In genomic region chr10:95278061-95278988, GRCh38 we compare ENCODE assay signal across 12 cellular contexts. TPM values are rescaled to one million over a fixed set of nuclear protein-coding genes. Genes with fewer than 3 reads are reported as not detected.
DNase-seq lines count a peak whose midpoint lies in the region; ATAC-seq and TF ChIP-seq lines count a peak whose summit lies in the region.
"Had no signal": no experiment of that assay in that cellular context is flagged by ENCODE, and none has a peak within 500 bp of the region (broad histone marks: within the 10 kb centered on the region; RNA-seq: fewer than 3 reads in every experiment).

No MANE protein-coding gene starts in this region.

- H3K27me3 Mint-ChIP-seq in memory B cell = no peaks in the 10 kb centered on the region
- H3K27me3 Mint-ChIP-seq: activated CD4-positive, alpha-beta memory T cell treated with anti-CD3 and anti-CD28 coated beads for 36 hours had no signal

- no peaks in the 10 kb centered on the region for H3K27me3 ChIP-seq in Loucy (ENCODE audit: insufficient read depth, low read length, poor library complexity, severe bottlenecking)
- H3K27me3 ChIP-seq in duodenal mucosa (ENCODE audit: control insufficient read depth in 1 of 2, insufficient read depth in 2 of 2, low read length in 2 of 2) = no peaks in the 10 kb centered on the region
- H3K27me3 ChIP-seq in thymus (ENCODE audit: control insufficient read depth, insufficient read depth) = no peaks in the 10 kb centered on the region

- WGBS in thymus = 91% methylated on average over 6 of the region's 6 CpGs

- peaks cover 13% of the 10 kb centered on the region for H3K36me3 Mint-ChIP-seq in memory B cell
- H3K36me3 Mint-ChIP-seq: activated CD4-positive, alpha-beta memory T cell treated with anti-CD3 and anti-CD28 coated beads for 36 hours had no signal

- H3K79me2 ChIP-seq in Loucy (ENCODE audit: insufficient read depth, low read length) = no peaks in the 10 kb centered on the region

- peaks cover 56% of the 10 kb centered on the region for H3K4me1 Mint-ChIP-seq in memory B cell

- H3K27ac ChIP-seq in duodenal mucosa (ENCODE audit: low read depth, low read length) (peak overlapping the region; percentile 34), thymus (ENCODE audit: low read depth) (peak overlapping the region; percentile 50)

- no peaks in the 10 kb centered on the region for H3K9me2 ChIP-seq in Loucy (replicated peaks; ENCODE audit: low read depth, low read length)

- 0 out of 2 replicates have a peak overlapping the region, but pooled peaks have one; percentile 6 for H2AFZ ChIP-seq in Loucy (ENCODE audit: low read length)

- H3K4me1 ChIP-seq in Loucy (ENCODE audit: insufficient read depth, low read length, poor library complexity, severe bottlenecking) (peaks cover 63% of the 10 kb centered on the region), duodenal mucosa (ENCODE audit: control insufficient read depth in 1 of 2, insufficient read depth in 2 of 2, low read length in 2 of 2) (peaks cover 49 to 54% of the 10 kb centered on the region in 2 donors), thymus (ENCODE audit: control insufficient read depth, insufficient read depth, low read length) (no peaks in the 10 kb centered on the region)

- no peaks in the 10 kb centered on the region for H4K20me1 ChIP-seq in Loucy (ENCODE audit: insufficient read depth, low read length, poor library complexity, severe bottlenecking)

- ATAC-seq in memory B cell (ENCODE audit: low read depth) = no peak

- H3K4me3 Mint-ChIP-seq in memory B cell = peak overlapping the region; percentile 53
- H3K4me3 Mint-ChIP-seq: activated CD4-positive, alpha-beta memory T cell treated with anti-CD3 and anti-CD28 coated beads for 36 hours had no signal

- H3K9me3 ChIP-seq in Loucy (ENCODE audit: insufficient read depth, low read depth, low read length) (no peaks in the 10 kb centered on the region), duodenal mucosa (ENCODE audit: control insufficient read depth in 1 of 2, low read length in 2 of 2) (no peaks in the 10 kb centered on the region), thymus (ENCODE audit: control insufficient read depth) (no peaks in the 10 kb centered on the region)

- DNase-seq in memory B cell (ENCODE audit: low spot score in 2 of 2) = no peak
- no peak for DNase-seq in NCI-H146 (lab: John Stamatoyannopoulos, UW)
- no peak for DNase-seq in stimulated activated CD4-positive, alpha-beta T cell treated with anti-CD3 and anti-CD28 coated beads, Interleukin-15, amount 100 ng/mL, for 24 hours
- DNase-seq in NCI-H524 (lab: John Stamatoyannopoulos, UW) = no peak
- DNase-seq in stimulated activated CD4-positive, alpha-beta T cell treated with anti-CD3 and anti-CD28 coated beads, Interleukin-12 subunit alpha, Interleukin-12 subunit beta, amount 100 ng/mL, for 4 hours = no peak
- DNase-seq: activated CD4-positive, alpha-beta memory T cell treated with anti-CD3 and anti-CD28 coated beads for 36 hours; DND-41; NCI-H2081; SHP77 had no signal

- no peak for TF ChIP-seq CTCF in Loucy (conservative IDR thresholded peaks at IDR 0.05; ENCODE audit: low read length)

- no peak overlapping the region for H3K4me3 ChIP-seq in Loucy (ENCODE audit: low read length, poor library complexity, severe bottlenecking)
- H3K4me3 ChIP-seq in duodenal mucosa (ENCODE audit: low read depth in 1 of 2, low read length in 2 of 2) = peak overlapping the region in 1 of 2 donors; percentile 11
- H3K4me3 ChIP-seq in thymus (ENCODE audit: low read length) = no peak overlapping the region

- H3K4me2 ChIP-seq in Loucy (ENCODE audit: low read depth, low read length, poor library complexity, severe bottlenecking) = peak overlapping the region; percentile 1

- H3K36me3 ChIP-seq in Loucy (ENCODE audit: insufficient read depth, low read length) = no peaks in the 10 kb centered on the region
- H3K36me3 ChIP-seq in duodenal mucosa (ENCODE audit: control insufficient read depth in 1 of 2, insufficient read depth in 2 of 2, low read length in 2 of 2) = no peaks in the 10 kb centered on the region
- H3K36me3 ChIP-seq in thymus (ENCODE audit: control insufficient read depth, insufficient read depth) = no peaks in the 10 kb centered on the region

- H3K27ac Mint-ChIP-seq in memory B cell = peak overlapping the region; percentile 83
- H3K27ac Mint-ChIP-seq: activated CD4-positive, alpha-beta memory T cell treated with anti-CD3 and anti-CD28 coated beads for 36 hours had no signal

- H3K9me3 Mint-ChIP-seq in memory B cell = no peaks in the 10 kb centered on the region
- H3K9me3 Mint-ChIP-seq: activated CD4-positive, alpha-beta memory T cell treated with anti-CD3 and anti-CD28 coated beads for 36 hours had no signal

- peaks cover 15% of the 10 kb centered on the region; the same call in 1 of the 2 replicates for H3F3A ChIP-seq in Loucy (ENCODE audit: low read depth)

- H3K9ac ChIP-seq in Loucy (ENCODE audit: low read depth, low read length, poor library complexity, severe bottlenecking) (peak overlapping the region; percentile 55), duodenal mucosa (ENCODE audit: low read depth in 1 of 2, low read length in 2 of 2) (no peak overlapping the region)

RNA-seq across cellular contexts. Expression of gene PDLIM1, which starts 12.5 kb away (rescaled TPM):
- polyA plus RNA-seq in thymus = 316 TPM
